ENCODE assay signal across 39 cellular contexts in genomic region chr3:109035082-109035481, GRCh38.
"Had no signal": no experiment of that assay in that cellular context is flagged by ENCODE, and none has a peak within 500 bp of the region (broad histone marks: within the 10 kb centered on the region; RNA-seq: fewer than 3 reads in every experiment).

No MANE protein-coding gene starts in this region.

- H3K4me3 Mint-ChIP-seq: activated naive CD4-positive, alpha-beta T cell treated with anti-CD3 and anti-CD28 coated beads for 36 hours; activated naive CD4-positive, alpha-beta T cell treated with anti-CD3 and anti-CD28 coated beads, Interleukin-2, amount 10 ng/mL, durations not matched to agents 7 days and 5 days; activated naive CD4-positive, alpha-beta T cell treated with anti-CD3 and anti-CD28 coated beads, Interleukin-2, amount 50 U/mL, for 24 hours; activated naive CD8-positive, alpha-beta T cell; activated naive CD8-positive, alpha-beta T cell treated with anti-CD3 and anti-CD28 coated beads for 36 hours; activated naive CD8-positive, alpha-beta T cell treated with anti-CD3 and anti-CD28 coated beads, Interleukin-2, amount 10 ng/mL, durations not matched to agents 7 days and 5 days; activated naive CD8-positive, alpha-beta T cell treated with anti-CD3 and anti-CD28 coated beads, Interleukin-2, amount 50 U/mL, for 24 hours; activated T-cell treated with anti-CD3 and anti-CD28 coated beads, Interleukin-2, amount 50 U/mL, for 24 hours; activated T-cell treated with anti-CD3 and anti-CD28 coated beads, Interleukin-2, amount 50 U/mL, for 4 hours; activated T-cell treated with anti-CD3 and anti-CD28 coated beads, Interleukin-2, amount 50 U/mL, for 72 hours; activated T-helper 1 cell treated with anti-CD3 and anti-CD28 coated beads, Interleukin-12 subunit alpha, Interleukin-12 subunit beta, Interleukin-2, Interleukin-4 antibody, amounts not matched to agents 30 ng/mL and 10 ng/mL and 1 ng/mL, durations not matched to agents 14 hours and 24 hours and 36 hours; activated T-helper 17 cell treated with anti-CD3 and anti-CD28 coated beads, Interleukin-2, amount 50 U/mL, for 72 hours; brain; central memory CD8-positive, alpha-beta T cell had no signal

- H3K4me1 ChIP-seq: adrenal gland, ascending aorta, body of pancreas, breast epithelium had no signal

- H3K36me3 ChIP-seq: adrenal gland, ascending aorta, brain microvascular endothelial cell, breast epithelium, cardiac muscle cell had no signal

- H3K27me3 ChIP-seq: adrenal gland, ascending aorta, body of pancreas, brain microvascular endothelial cell, breast epithelium, cardiac muscle cell had no signal

- H3K27ac ChIP-seq: adrenal gland, ascending aorta, body of pancreas, brain microvascular endothelial cell, breast epithelium, cardiac muscle cell had no signal

- ATAC-seq: activated naive CD4-positive, alpha-beta T cell treated with anti-CD3 and anti-CD28 coated beads, Interleukin-2, amount 50 U/mL, for 72 hours; activated naive CD8-positive, alpha-beta T cell treated with anti-CD3 and anti-CD28 coated beads, Interleukin-2, amount 50 U/mL, for 24 hours; activated T-cell treated with anti-CD3 and anti-CD28 coated beads, Interleukin-2, amount 50 U/mL, for 4 hours; activated T-cell treated with anti-CD3 and anti-CD28 coated beads, Interleukin-2, amount 50 U/mL, for 72 hours; activated T-helper 17 cell treated with anti-CD3 and anti-CD28 coated beads, Interleukin-2, amount 50 U/mL, for 72 hours; body of pancreas had no signal

- H3K27ac Mint-ChIP-seq: activated naive CD4-positive, alpha-beta T cell treated with anti-CD3 and anti-CD28 coated beads for 36 hours; activated naive CD4-positive, alpha-beta T cell treated with anti-CD3 and anti-CD28 coated beads, Interleukin-2, amount 10 ng/mL, durations not matched to agents 7 days and 5 days; activated naive CD4-positive, alpha-beta T cell treated with anti-CD3 and anti-CD28 coated beads, Interleukin-2, amount 50 U/mL, for 24 hours; activated naive CD4-positive, alpha-beta T cell treated with anti-CD3 and anti-CD28 coated beads, Interleukin-2, amount 50 U/mL, for 72 hours; activated naive CD8-positive, alpha-beta T cell; activated naive CD8-positive, alpha-beta T cell treated with anti-CD3 and anti-CD28 coated beads for 36 hours; activated naive CD8-positive, alpha-beta T cell treated with anti-CD3 and anti-CD28 coated beads, Interleukin-2, amount 10 ng/mL, durations not matched to agents 7 days and 5 days; activated naive CD8-positive, alpha-beta T cell treated with anti-CD3 and anti-CD28 coated beads, Interleukin-2, amount 50 U/mL, for 24 hours; activated T-cell treated with anti-CD3 and anti-CD28 coated beads, Interleukin-2, amount 50 U/mL, for 24 hours; activated T-cell treated with anti-CD3 and anti-CD28 coated beads, Interleukin-2, amount 50 U/mL, for 72 hours; activated T-helper 1 cell treated with anti-CD3 and anti-CD28 coated beads, Interleukin-12 subunit alpha, Interleukin-12 subunit beta, Interleukin-2, Interleukin-4 antibody, amounts not matched to agents 30 ng/mL and 10 ng/mL and 1 ng/mL, durations not matched to agents 14 hours and 24 hours and 36 hours; activated T-helper 17 cell treated with anti-CD3 and anti-CD28 coated beads, Interleukin-2, amount 50 U/mL, for 72 hours; activated T-helper 2 cell treated with anti-CD3 and anti-CD28 coated beads, Interferon-gamma antibody, Interleukin-2, Interleukin-4, amounts not matched to agents 10 μg/mL and 5 μg/mL and 100 μg/mL, durations not matched to agents 14 hours and 24 hours and 36 hours; brain had no signal

- H3K36me3 Mint-ChIP-seq: activated naive CD4-positive, alpha-beta T cell treated with anti-CD3 and anti-CD28 coated beads, Interleukin-2, amount 10 ng/mL, durations not matched to agents 7 days and 5 days; activated naive CD8-positive, alpha-beta T cell; activated naive CD8-positive, alpha-beta T cell treated with anti-CD3 and anti-CD28 coated beads for 36 hours; activated naive CD8-positive, alpha-beta T cell treated with anti-CD3 and anti-CD28 coated beads, Interleukin-2, amount 10 ng/mL, durations not matched to agents 7 days and 5 days; brain had no signal

- FAIRE-seq: astrocyte, bronchial epithelial cell had no signal

- H3K9me3 Mint-ChIP-seq: activated naive CD4-positive, alpha-beta T cell treated with anti-CD3 and anti-CD28 coated beads for 36 hours; activated naive CD4-positive, alpha-beta T cell treated with anti-CD3 and anti-CD28 coated beads, Interleukin-2, amount 10 ng/mL, durations not matched to agents 7 days and 5 days; activated naive CD4-positive, alpha-beta T cell treated with anti-CD3 and anti-CD28 coated beads, Interleukin-2, amount 50 U/mL, for 24 hours; activated naive CD8-positive, alpha-beta T cell treated with anti-CD3 and anti-CD28 coated beads for 36 hours; activated naive CD8-positive, alpha-beta T cell treated with anti-CD3 and anti-CD28 coated beads, Interleukin-2, amount 10 ng/mL, durations not matched to agents 7 days and 5 days; activated naive CD8-positive, alpha-beta T cell treated with anti-CD3 and anti-CD28 coated beads, Interleukin-2, amount 50 U/mL, for 24 hours; activated T-cell treated with anti-CD3 and anti-CD28 coated beads, Interleukin-2, amount 50 U/mL, for 24 hours; activated T-cell treated with anti-CD3 and anti-CD28 coated beads, Interleukin-2, amount 50 U/mL, for 4 hours; activated T-helper 1 cell treated with anti-CD3 and anti-CD28 coated beads, Interleukin-12 subunit alpha, Interleukin-12 subunit beta, Interleukin-2, Interleukin-4 antibody, amounts not matched to agents 30 ng/mL and 10 ng/mL and 1 ng/mL, durations not matched to agents 14 hours and 24 hours and 36 hours; activated T-helper 2 cell treated with anti-CD3 and anti-CD28 coated beads, Interferon-gamma antibody, Interleukin-2, Interleukin-4, amounts not matched to agents 10 μg/mL and 5 μg/mL and 100 μg/mL, durations not matched to agents 14 hours and 24 hours and 36 hours; central memory CD8-positive, alpha-beta T cell had no signal

- H3K4me3 ChIP-seq: adrenal gland, ascending aorta, body of pancreas, breast epithelium, cardiac muscle cell had no signal

- H3K4me1 Mint-ChIP-seq: activated naive CD4-positive, alpha-beta T cell treated with anti-CD3 and anti-CD28 coated beads, Interleukin-2, amount 10 ng/mL, durations not matched to agents 7 days and 5 days; activated naive CD4-positive, alpha-beta T cell treated with anti-CD3 and anti-CD28 coated beads, Interleukin-2, amount 50 U/mL, for 24 hours; activated naive CD8-positive, alpha-beta T cell treated with anti-CD3 and anti-CD28 coated beads for 36 hours; activated naive CD8-positive, alpha-beta T cell treated with anti-CD3 and anti-CD28 coated beads, Interleukin-2, amount 10 ng/mL, durations not matched to agents 7 days and 5 days; activated naive CD8-positive, alpha-beta T cell treated with anti-CD3 and anti-CD28 coated beads, Interleukin-2, amount 50 U/mL, for 24 hours; activated T-helper 17 cell treated with anti-CD3 and anti-CD28 coated beads, Interleukin-2, amount 50 U/mL, for 72 hours; brain; central memory CD8-positive, alpha-beta T cell had no signal

- DNase-seq: activated effector memory CD4-positive, alpha-beta T cell treated with anti-CD3 and anti-CD28 coated beads, Interleukin-2, amount 50 U/mL, for 16 hours; activated effector memory CD4-positive, alpha-beta T cell treated with Interleukin-2 at 50 U/mL for 16 hours; activated gamma-delta T cell; activated naive CD4-positive, alpha-beta T cell; activated naive CD4-positive, alpha-beta T cell treated with anti-CD3 and anti-CD28 coated beads for 36 hours; activated naive CD4-positive, alpha-beta T cell treated with anti-CD3 and anti-CD28 coated beads, Interleukin-2, amount 10 ng/mL, durations not matched to agents 7 days and 5 days; activated naive CD4-positive, alpha-beta T cell treated with anti-CD3 and anti-CD28 coated beads, Interleukin-2, amount 50 U/mL, for 16 hours; activated naive CD4-positive, alpha-beta T cell treated with Interleukin-2 at 50 U/mL for 16 hours; activated naive CD8-positive, alpha-beta T cell treated with anti-CD3 and anti-CD28 coated beads for 36 hours; activated naive CD8-positive, alpha-beta T cell treated with anti-CD3 and anti-CD28 coated beads, Interleukin-2, amount 10 ng/mL, durations not matched to agents 7 days and 5 days; activated naive CD8-positive, alpha-beta T cell treated with anti-CD3 and anti-CD28 coated beads, Interleukin-2, amount 50 U/mL, for 24 hours; activated T-cell treated with anti-CD3 and anti-CD28 coated beads, Interleukin-2, amount 50 U/mL, for 1 hour; activated T-cell treated with anti-CD3 and anti-CD28 coated beads, Interleukin-2, amount 50 U/mL, for 24 hours; activated T-cell treated with anti-CD3 and anti-CD28 coated beads, Interleukin-2, amount 50 U/mL, for 4 hours; activated T-cell treated with anti-CD3 and anti-CD28 coated beads, Interleukin-2, amount 50 U/mL, for 48 hours; activated T-cell treated with anti-CD3 and anti-CD28 coated beads, Interleukin-2, amount 50 U/mL, for 72 hours; adrenal gland; amniotic stem cell; amygdala; anterior cingulate cortex; aorta; body of pancreas; brain microvascular endothelial cell; caudate nucleus; central memory CD4-positive, alpha-beta T cell; cerebellar nuclear complex had no signal

- H3K9me3 ChIP-seq: adrenal gland, ascending aorta, body of pancreas, breast epithelium had no signal
